In genomic region chr1:164787834-164788231, GRCh38 we compare ENCODE assay signal across 9 cellular contexts.
A peak's percentile ranks its signal among the peaks of the same experiment; 100 is the strongest.
DNase-seq lines count a peak whose midpoint lies in the region; ATAC-seq and TF ChIP-seq lines count a peak whose summit lies in the region.
"Had no signal": no experiment of that assay in that cellular context is flagged by ENCODE, and none has a peak within 500 bp of the region (broad histone marks: within the 10 kb centered on the region; RNA-seq: fewer than 3 reads in every experiment).

No MANE protein-coding gene starts in this region.

- TF ChIP-seq EP300 in sigmoid colon (IDR thresholded peaks at IDR 0.05), result no peak

- no peaks in the 10 kb centered on the region for H3K36me3 ChIP-seq in KMS-11 (ENCODE audit: insufficient read depth)
- H3K36me3 ChIP-seq in endodermal cell (ENCODE audit: control insufficient read depth, insufficient read depth, low read length), result no peaks in the 10 kb centered on the region
- peaks cover 3 to 8% (median 7%) of the 10 kb centered on the region in 4 donors for H3K36me3 ChIP-seq in sigmoid colon

- ATAC-seq in GM19395 (IDR thresholded peaks at IDR 0.05; ENCODE audit: unreplicated experiment), result no peak

- no peaks in the 10 kb centered on the region for H4K20me1 ChIP-seq in KMS-11 (ENCODE audit: insufficient read depth)

- peak overlapping the region; percentile 88 for H3K27ac Mint-ChIP-seq in endodermal cell
- H3K27ac Mint-ChIP-seq: activated naive CD4-positive, alpha-beta T cell treated with anti-CD3 and anti-CD28 coated beads for 36 hours had no signal

- peak overlapping the region; percentile 38; the same call in 1 of the 2 replicates for H2AFZ ChIP-seq in KMS-11 (ENCODE audit: low read depth)

- H3K4me1 ChIP-seq in KMS-11 (ENCODE audit: low read depth, poor library complexity, severe bottlenecking), result peaks cover 7% of the 10 kb centered on the region
- H3K4me1 ChIP-seq in endodermal cell (ENCODE audit: control insufficient read depth, insufficient read depth, low read length), result peaks cover 3% of the 10 kb centered on the region
- peaks cover 0 to 92% (median 83%) of the 10 kb centered on the region in 4 donors for H3K4me1 ChIP-seq in sigmoid colon

- H3K9ac ChIP-seq in KMS-11 (no peak overlapping the region), endodermal cell (ENCODE audit: extremely low read depth, low read length, poor library complexity, severe bottlenecking) (no peak overlapping the region)

- no peak for TF ChIP-seq CTCF in KMS-11 (conservative IDR thresholded peaks at IDR 0.05; ENCODE audit: low read depth, low read length)
- no peak for TF ChIP-seq CTCF in endodermal cell (conservative IDR thresholded peaks at IDR 0.05)
- TF ChIP-seq CTCF in sigmoid colon (IDR thresholded peaks at IDR 0.05), result no peak

- intact Hi-C loops in sigmoid colon (cut with DNase I), result loop anchor here (2.0 to 5.0 kb wide), 9 partner anchors 89 to 1249 kb away; no protein-coding TSS in a partner anchor

- no peak overlapping the region for H3K27ac ChIP-seq in KMS-11
- no peak overlapping the region for H3K27ac ChIP-seq in endodermal cell (ENCODE audit: low read depth, low read length)
- peak overlapping the region; percentile 72 to 87 (median 77) for H3K27ac ChIP-seq in sigmoid colon

- peak overlapping the region; percentile 14; the same call in 1 of the 2 replicates for H3K4me2 ChIP-seq in KMS-11

- H3K4me3 ChIP-seq in KMS-11 (IDR thresholded peaks at IDR 0.05; ENCODE audit: insufficient read depth, low read depth, low read length) (no peak overlapping the region), endodermal cell (ENCODE audit: low read length) (peak overlapping the region; percentile 35), sigmoid colon (no peak overlapping the region)

- H3K4me3 Mint-ChIP-seq in endodermal cell, result peak overlapping the region; percentile 28
- H3K4me3 Mint-ChIP-seq: activated naive CD4-positive, alpha-beta T cell treated with anti-CD3 and anti-CD28 coated beads for 36 hours had no signal

- H3K27me3 ChIP-seq in KMS-11 (ENCODE audit: insufficient read depth, low read depth) (no peaks in the 10 kb centered on the region), endodermal cell (ENCODE audit: control insufficient read depth, insufficient read depth, low read length, poor library complexity, severe bottlenecking) (no peaks in the 10 kb centered on the region), sigmoid colon (no peaks in the 10 kb centered on the region)

- H3K9me3 ChIP-seq in endodermal cell (ENCODE audit: control insufficient read depth, low read length), result no peaks in the 10 kb centered on the region
- no peaks in the 10 kb centered on the region for H3K9me3 ChIP-seq in sigmoid colon

- no peak for TF ChIP-seq POLR2A in sigmoid colon (IDR thresholded peaks at IDR 0.05)

- H3K4me1 Mint-ChIP-seq in endodermal cell, result peaks cover 56% of the 10 kb centered on the region

- 53 to 66% methylated on average over 4 to 8 of the region's 8 CpGs for WGBS in endodermal cell (ENCODE audit: insufficient coverage in 1 of 2, insufficient read length in 1 of 2), 2 experiments
- WGBS in sigmoid colon, 2 donors, result 88 to 89% methylated on average over 8 of the region's 8 CpGs

- peak; percentile 75 to 77 for DNase-seq in NCI-H526 (lab: John Stamatoyannopoulos, UW)
- peak; percentile 63 for DNase-seq in endodermal cell
- no peak for DNase-seq in sigmoid colon
- DNase-seq in NCI-H1092 (lab: John Stamatoyannopoulos, UW), result no peak
- DNase-seq in ACHN, result no peak
- no peak for DNase-seq in D341Med (ENCODE audit: low spot score)

- H3K9me3 Mint-ChIP-seq in endodermal cell, result no peaks in the 10 kb centered on the region
- H3K9me3 Mint-ChIP-seq: activated naive CD4-positive, alpha-beta T cell treated with anti-CD3 and anti-CD28 coated beads for 36 hours had no signal

- H3K79me2 ChIP-seq in KMS-11 (ENCODE audit: insufficient read depth, low read depth), result no peaks in the 10 kb centered on the region

- in situ Hi-C loops in ACHN (cut with HindIII; ENCODE audit: low pct_ligation_motif_present, low pct_unique_long_range_greater_than_20kb, low sequenced_read_pairs), result no loop called here

- peaks cover 4% of the 10 kb centered on the region for H3K36me3 Mint-ChIP-seq in endodermal cell (ENCODE audit: low read depth)

- no peaks in the 10 kb centered on the region for H3K27me3 Mint-ChIP-seq in endodermal cell (ENCODE audit: insufficient read depth)

Comparison
In these comparisons a context has a peak if more than half of its experiments do, and no peak if none do; other contexts are left out.
1. H3K27ac ChIP-seq: peak in sigmoid colon (4 of 4); none in KMS-11 (single experiment) and endodermal cell (single experiment).
2. DNase-seq: peak in NCI-H526 (2 of 2) and endodermal cell (single experiment); none in sigmoid colon (single experiment), NCI-H1092 (single experiment), ACHN (single experiment) and D341Med (single experiment).